ENCODE assay signal across 18 cellular contexts in the genomic region with DNA sequence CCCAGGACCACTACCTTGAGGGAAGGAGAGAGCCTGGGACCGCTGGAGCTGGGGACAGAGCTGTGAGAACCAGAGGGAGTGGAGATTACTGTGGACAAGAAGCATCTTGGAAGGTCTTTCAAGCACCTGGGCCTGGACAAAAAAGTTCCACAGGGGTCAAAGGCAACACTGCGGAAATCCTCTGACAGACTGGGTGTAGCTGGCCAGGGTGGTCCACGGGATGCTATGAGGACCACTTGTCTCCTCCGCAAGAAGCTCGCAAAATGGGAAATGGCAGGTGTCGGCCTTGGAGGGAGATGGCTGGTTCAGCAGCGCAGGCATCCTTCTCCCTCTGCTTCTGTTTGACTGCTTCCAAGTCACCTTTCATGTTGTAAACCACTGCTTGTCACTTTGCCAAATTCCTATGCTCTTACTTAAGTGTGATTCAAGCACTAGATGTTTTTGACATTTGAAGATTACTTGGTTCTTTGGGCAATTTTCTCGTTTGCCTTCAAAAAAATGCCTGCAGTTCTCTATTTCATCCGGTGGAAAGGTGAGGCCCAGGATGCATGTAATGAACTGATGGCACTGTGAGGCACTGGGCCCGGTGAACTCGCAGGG. TPM values are rescaled to one million over a fixed set of nuclear protein-coding genes. Genes with fewer than 3 reads are reported as not detected.
A peak's percentile ranks its signal among the peaks of the same experiment; 100 is the strongest.
DNase-seq lines count a peak whose midpoint lies in the region; ATAC-seq and TF ChIP-seq lines count a peak whose summit lies in the region.
"Had no signal": no experiment of that assay in that cellular context is flagged by ENCODE, and none has a peak within 500 bp of the region (broad histone marks: within the 10 kb centered on the region; RNA-seq: fewer than 3 reads in every experiment).

No MANE protein-coding gene starts in this region.

- no peaks in the 10 kb centered on the region for H3K27me3 Mint-ChIP-seq in MCF 10A (ENCODE audit: insufficient read depth, unreplicated experiment)
- no peaks in the 10 kb centered on the region for H3K27me3 Mint-ChIP-seq in activated T-cell treated with anti-CD3 and anti-CD28 coated beads, Interleukin-2, amount 50 U/mL, for 24 hours
- H3K27me3 Mint-ChIP-seq in activated naive CD8-positive, alpha-beta T cell treated with anti-CD3 and anti-CD28 coated beads for 36 hours = no peaks in the 10 kb centered on the region

- peak overlapping the region; percentile 93 for H3K27ac Mint-ChIP-seq in MCF 10A (ENCODE audit: low read depth, unreplicated experiment)
- H3K27ac Mint-ChIP-seq in activated T-cell treated with anti-CD3 and anti-CD28 coated beads, Interleukin-2, amount 50 U/mL, for 24 hours = no peak overlapping the region
- H3K27ac Mint-ChIP-seq in activated naive CD8-positive, alpha-beta T cell treated with anti-CD3 and anti-CD28 coated beads for 36 hours = no peak overlapping the region
- H3K27ac Mint-ChIP-seq: natural killer cell treated with Interleukin-12 subunit alpha and Interleukin-12 subunit beta and Interleukin-15 and Interleukin-18, amount 100 ng/mL, for 72 hours had no signal

- CTCF ChIA-PET in MCF 10A (lab: Yijun Ruan, JAX) = interaction anchor here (0.7 to 2.1 kb wide), 4 partner anchors 11 to 58 kb away, joined by 3 to 5 read pairs (median 4); no protein-coding TSS in a partner anchor

- H3K9me3 ChIP-seq in breast epithelium = no peaks in the 10 kb centered on the region
- H3K9me3 ChIP-seq: Caco-2, thyroid gland had no signal

- no peak overlapping the region for H3K27ac ChIP-seq in breast epithelium
- H3K27ac ChIP-seq: thyroid gland, VCaP had no signal

- H3K9me3 Mint-ChIP-seq in MCF 10A (ENCODE audit: unreplicated experiment) = no peaks in the 10 kb centered on the region
- H3K9me3 Mint-ChIP-seq in activated T-cell treated with anti-CD3 and anti-CD28 coated beads, Interleukin-2, amount 50 U/mL, for 24 hours = no peaks in the 10 kb centered on the region
- no peaks in the 10 kb centered on the region for H3K9me3 Mint-ChIP-seq in activated naive CD8-positive, alpha-beta T cell treated with anti-CD3 and anti-CD28 coated beads for 36 hours
- H3K9me3 Mint-ChIP-seq: natural killer cell treated with Interleukin-12 subunit alpha and Interleukin-12 subunit beta and Interleukin-15 and Interleukin-18, amount 100 ng/mL, for 72 hours had no signal

- peak overlapping the region; percentile 35 for H3K4me3 Mint-ChIP-seq in MCF 10A (ENCODE audit: unreplicated experiment)
- H3K4me3 Mint-ChIP-seq in activated T-cell treated with anti-CD3 and anti-CD28 coated beads, Interleukin-2, amount 50 U/mL, for 24 hours = no peak overlapping the region
- H3K4me3 Mint-ChIP-seq in activated naive CD8-positive, alpha-beta T cell treated with anti-CD3 and anti-CD28 coated beads for 36 hours = no peak overlapping the region
- H3K4me3 Mint-ChIP-seq: natural killer cell treated with Interleukin-12 subunit alpha and Interleukin-12 subunit beta and Interleukin-15 and Interleukin-18, amount 100 ng/mL, for 72 hours had no signal

- H3K4me3 ChIP-seq in breast epithelium = no peak overlapping the region
- H3K4me3 ChIP-seq in foreskin fibroblast (ENCODE audit: low read depth in 1 of 2, low read length in 2 of 2) = no peak overlapping the region
- H3K4me3 ChIP-seq: thyroid gland had no signal

- H3K36me3 ChIP-seq in breast epithelium = no peaks in the 10 kb centered on the region
- H3K36me3 ChIP-seq: thyroid gland had no signal

- no peaks in the 10 kb centered on the region for H3K36me3 Mint-ChIP-seq in MCF 10A (ENCODE audit: insufficient read depth, unreplicated experiment)
- H3K36me3 Mint-ChIP-seq in activated T-cell treated with anti-CD3 and anti-CD28 coated beads, Interleukin-2, amount 50 U/mL, for 24 hours (ENCODE audit: low read depth) = no peaks in the 10 kb centered on the region
- H3K36me3 Mint-ChIP-seq in activated naive CD8-positive, alpha-beta T cell treated with anti-CD3 and anti-CD28 coated beads for 36 hours = no peaks in the 10 kb centered on the region
- H3K36me3 Mint-ChIP-seq: natural killer cell treated with Interleukin-12 subunit alpha and Interleukin-12 subunit beta and Interleukin-15 and Interleukin-18, amount 100 ng/mL, for 72 hours had no signal

- H3K4me1 ChIP-seq in breast epithelium = no peaks in the 10 kb centered on the region
- H3K4me1 ChIP-seq: Caco-2, thyroid gland had no signal

- intact Hi-C loops in MCF 10A (cut with micrococcal nuclease) = loop anchor here (1.0 to 2.0 kb wide), 2 partner anchors 26 to 33 kb away; no protein-coding TSS in a partner anchor
- intact Hi-C loops in breast epithelium (cut with DNase I; ENCODE audit: low total_unique reads) = no loop called here

- no peaks in the 10 kb centered on the region for H3K27me3 ChIP-seq in breast epithelium
- H3K27me3 ChIP-seq: thyroid gland had no signal

- H3K4me1 Mint-ChIP-seq in MCF 10A (ENCODE audit: insufficient read depth, unreplicated experiment) = peaks cover 47% of the 10 kb centered on the region
- no peaks in the 10 kb centered on the region for H3K4me1 Mint-ChIP-seq in activated T-cell treated with anti-CD3 and anti-CD28 coated beads, Interleukin-2, amount 50 U/mL, for 24 hours (ENCODE audit: low read depth)
- no peaks in the 10 kb centered on the region for H3K4me1 Mint-ChIP-seq in activated naive CD8-positive, alpha-beta T cell treated with anti-CD3 and anti-CD28 coated beads for 36 hours

- TF ChIP-seq CTCF in MCF 10A (IDR thresholded peaks at IDR 0.05; ENCODE audit: unreplicated experiment) (no peak), breast epithelium (IDR thresholded peaks at IDR 0.05) (no peak), foreskin fibroblast (IDR thresholded peaks at IDR 0.05; ENCODE audit: low read depth, low read length) (no peak)

- no peak for ATAC-seq in HG02852 (IDR thresholded peaks at IDR 0.05; ENCODE audit: unreplicated experiment)
- ATAC-seq: natural killer cell treated with Interleukin-12 subunit alpha and Interleukin-12 subunit beta and Interleukin-15 and Interleukin-18, amount 100 ng/mL, for 72 hours had no signal

- no peak for TF ChIP-seq POLR2A in breast epithelium (IDR thresholded peaks at IDR 0.05)

- DNase-seq in MCF 10A (ENCODE audit: unreplicated experiment) = peak; percentile 79
- no peak for DNase-seq in breast epithelium (ENCODE audit: low spot score in 2 of 2)
- peak; percentile 69 for DNase-seq in astrocyte of the hippocampus (ENCODE audit: low read depth, low spot score)
- DNase-seq in foreskin fibroblast = peak; percentile 46 to 66
- no peak for DNase-seq in midbrain (lab: John Stamatoyannopoulos, UW)
- DNase-seq in activated T-cell treated with anti-CD3 and anti-CD28 coated beads, Interleukin-2, amount 50 U/mL, for 24 hours = no peak
- DNase-seq in activated naive CD8-positive, alpha-beta T cell treated with anti-CD3 and anti-CD28 coated beads for 36 hours = no peak
- DNase-seq: 8988T; activated gamma-delta T cell treated with Interleukin-2 at 50 U/mL for 16 hours; Caco-2; hypothalamus; NCI-H1048; NCI-H2171 treated with DMSO at 0.1 percent for 48 hours; stimulated activated CD4-positive, alpha-beta T cell treated with anti-CD3 and anti-CD28 coated beads, Interleukin-1b, Interleukin-23, amount 100 ng/mL, for 48 hours; thyroid gland had no signal

- POLR2A ChIA-PET in MCF 10A (lab: Yijun Ruan, JAX) = interaction anchor here (0.6 to 2.3 kb wide), 5 partner anchors 13 to 669 kb away, joined by 3 to 7 read pairs (median 3); no protein-coding TSS in a partner anchor

- no TSS peak for BruUV-seq in MCF 10A (replicated peaks; lab: Mats Ljungman, UMichigan)

RNA-seq across cellular contexts. Expression of a gene that starts 27.7 kb away (rescaled TPM):
- total RNA-seq in MCF 10A (2022) (36.3 and 43.1 TPM in 2 replicates), breast epithelium (10 to 100 TPM in 2 of 3 donors, 1 to 10 TPM in 1; 4.5 to 20.9 (median 14.7) TPM)
- total RNA-seq in activated naive CD8-positive, alpha-beta T cell treated with anti-CD3 and anti-CD28 coated beads for 36 hours = 1 to 10 TPM; 1.2 to 1.5 TPM

Comparison
In these comparisons a context has a peak if more than half of its experiments do, and no peak if none do; other contexts are left out.
1. DNase-seq: peak in MCF 10A (single experiment), astrocyte of the hippocampus (single experiment) and foreskin fibroblast (2 of 2); none in breast epithelium (0 of 2), midbrain (single experiment), activated T-cell treated with anti-CD3 and anti-CD28 coated beads, Interleukin-2, amount 50 U/mL, for 24 hours (single experiment) and activated naive CD8-positive, alpha-beta T cell treated with anti-CD3 and anti-CD28 coated beads for 36 hours (single experiment).